17 cellular contexts compared by ENCODE assay signal in genomic region chr13:101397742-101398141, GRCh38. TPM values are rescaled to one million over a fixed set of nuclear protein-coding genes. Genes with fewer than 3 reads are reported as not detected.
DNase-seq lines count a peak whose midpoint lies in the region; ATAC-seq, FAIRE-seq and TF ChIP-seq lines count a peak whose summit lies in the region.
"Had no signal": no experiment of that assay in that cellular context is flagged by ENCODE, and none has a peak within 500 bp of the region (broad histone marks: within the 10 kb centered on the region; RNA-seq: fewer than 3 reads in every experiment).

No MANE protein-coding gene starts in this region.

- 40% methylated on average over 2 of the region's 2 CpGs for WGBS in suprapubic skin

- CTCF ChIA-PET in endothelial cell of umbilical vein (lab: Charles Lee): interaction anchor here (0.9 to 1.0 kb wide), 2 partner anchors 53 to 247 kb away, joined by 3 read pairs; no protein-coding TSS in a partner anchor

- H3K27me3 ChIP-seq in endothelial cell of umbilical vein (ENCODE audit: control insufficient read depth in 2 of 2, insufficient read depth in 2 of 2, low read length in 2 of 2) (no peaks in the 10 kb centered on the region), suprapubic skin (no peaks in the 10 kb centered on the region)

- dilution Hi-C loops in endothelial cell of umbilical vein (cut with MboI; ENCODE audit: extremely low pct_ligation_motif_present, low sequenced_read_pairs): no loop called here

- no peaks in the 10 kb centered on the region for H3K4me1 Mint-ChIP-seq in T-helper 2 cell treated with Interferon-gamma antibody and Interleukin-4, amounts not matched to agents 5 μg/mL and 100 μg/mL, for 36 hours (ENCODE audit: low read depth)
- no peaks in the 10 kb centered on the region for H3K4me1 Mint-ChIP-seq in activated T-cell treated with anti-CD3 and anti-CD28 coated beads, Interleukin-2, amount 50 U/mL, for 72 hours (ENCODE audit: low read depth)
- H3K4me1 Mint-ChIP-seq: stimulated activated naive B cell treated with anti-CD40 and anti-IgM and Interleukin-4, amounts not matched to agents 10 μg/mL and 1 μg/mL and 100 μg/mL, for 72 hours had no signal

- TF ChIP-seq CTCF in endothelial cell of umbilical vein (IDR thresholded peaks at IDR 0.05; ENCODE audit: extremely low read depth in 1 of 2, insufficient read depth in 1 of 2, low read depth in 1 of 2, low read length in 2 of 2) (no peak), suprapubic skin (IDR thresholded peaks at IDR 0.05) (no peak)

- POLR2A ChIA-PET in endothelial cell of umbilical vein (lab: Charles Lee): no interaction called here

- H3K4me3 ChIP-seq in endothelial cell of umbilical vein (replicated peaks in 1 of 3; ENCODE audit: insufficient read depth in 1 of 3, low read depth in 1 of 3, low read length in 3 of 3): no peak overlapping the region
- no peak overlapping the region for H3K4me3 ChIP-seq in suprapubic skin

- H3K36me3 ChIP-seq in endothelial cell of umbilical vein (ENCODE audit: control insufficient read depth in 2 of 2, extremely low read depth in 1 of 2, insufficient read depth in 2 of 2, low read length in 2 of 2) (no peaks in the 10 kb centered on the region), suprapubic skin (no peaks in the 10 kb centered on the region)

- H3K27ac Mint-ChIP-seq in T-helper 2 cell treated with Interferon-gamma antibody and Interleukin-4, amounts not matched to agents 5 μg/mL and 100 μg/mL, for 36 hours: no peak overlapping the region
- no peak overlapping the region for H3K27ac Mint-ChIP-seq in activated T-cell treated with anti-CD3 and anti-CD28 coated beads, Interleukin-2, amount 50 U/mL, for 72 hours
- H3K27ac Mint-ChIP-seq: stimulated activated naive B cell treated with anti-CD40 and anti-IgM and Interleukin-4, amounts not matched to agents 10 μg/mL and 1 μg/mL and 100 μg/mL, for 72 hours had no signal

- no peaks in the 10 kb centered on the region for H3K79me2 ChIP-seq in endothelial cell of umbilical vein (ENCODE audit: control insufficient read depth, insufficient read depth, low read length)

- no peak overlapping the region for H2AFZ ChIP-seq in endothelial cell of umbilical vein (ENCODE audit: low read depth, low read length)

- peak overlapping the region; percentile 3 for H3K4me2 ChIP-seq in endothelial cell of umbilical vein (ENCODE audit: insufficient read depth, low read length)

- intact Hi-C loops in endothelial cell of umbilical vein (cut with micrococcal nuclease): loop anchor here (5.0 kb wide), 1 partner anchor 1035 kb away; no protein-coding TSS in a partner anchor

- peaks cover 15% of the 10 kb centered on the region for H3K4me1 ChIP-seq in endothelial cell of umbilical vein (ENCODE audit: control insufficient read depth, extremely low read depth, insufficient read depth, low read length)
- no peaks in the 10 kb centered on the region for H3K4me1 ChIP-seq in suprapubic skin

- no TSS peak for BruUV-seq in endothelial cell of umbilical vein (replicated peaks; lab: Mats Ljungman, UMichigan)

- no peaks in the 10 kb centered on the region for H3K27me3 Mint-ChIP-seq in T-helper 2 cell treated with Interferon-gamma antibody and Interleukin-4, amounts not matched to agents 5 μg/mL and 100 μg/mL, for 36 hours (ENCODE audit: low read depth)
- H3K27me3 Mint-ChIP-seq in activated T-cell treated with anti-CD3 and anti-CD28 coated beads, Interleukin-2, amount 50 U/mL, for 72 hours (ENCODE audit: low read depth): no peaks in the 10 kb centered on the region
- H3K27me3 Mint-ChIP-seq: stimulated activated naive B cell treated with anti-CD40 and anti-IgM and Interleukin-4, amounts not matched to agents 10 μg/mL and 1 μg/mL and 100 μg/mL, for 72 hours had no signal

- H3K9me3 Mint-ChIP-seq in T-helper 2 cell treated with Interferon-gamma antibody and Interleukin-4, amounts not matched to agents 5 μg/mL and 100 μg/mL, for 36 hours: no peaks in the 10 kb centered on the region
- no peaks in the 10 kb centered on the region for H3K9me3 Mint-ChIP-seq in activated T-cell treated with anti-CD3 and anti-CD28 coated beads, Interleukin-2, amount 50 U/mL, for 72 hours
- H3K9me3 Mint-ChIP-seq: stimulated activated naive B cell treated with anti-CD40 and anti-IgM and Interleukin-4, amounts not matched to agents 10 μg/mL and 1 μg/mL and 100 μg/mL, for 72 hours had no signal

- H3K36me3 Mint-ChIP-seq in T-helper 2 cell treated with Interferon-gamma antibody and Interleukin-4, amounts not matched to agents 5 μg/mL and 100 μg/mL, for 36 hours (ENCODE audit: low read depth): no peaks in the 10 kb centered on the region
- H3K36me3 Mint-ChIP-seq in activated T-cell treated with anti-CD3 and anti-CD28 coated beads, Interleukin-2, amount 50 U/mL, for 72 hours (ENCODE audit: insufficient read depth in 2 of 2): no peaks in the 10 kb centered on the region
- H3K36me3 Mint-ChIP-seq: stimulated activated naive B cell treated with anti-CD40 and anti-IgM and Interleukin-4, amounts not matched to agents 10 μg/mL and 1 μg/mL and 100 μg/mL, for 72 hours had no signal

- no peak overlapping the region for H3K27ac ChIP-seq in endothelial cell of umbilical vein (ENCODE audit: insufficient read depth, low read depth, low read length)
- no peak overlapping the region for H3K27ac ChIP-seq in suprapubic skin
- H3K27ac ChIP-seq: C4-2B had no signal

- H3K9me3 ChIP-seq in endothelial cell of umbilical vein (replicated peaks; ENCODE audit: control insufficient read depth, insufficient read depth, low read length) (no peaks in the 10 kb centered on the region), suprapubic skin (no peaks in the 10 kb centered on the region)

- TF ChIP-seq EP300 in suprapubic skin (IDR thresholded peaks at IDR 0.05): no peak

- no peak for ATAC-seq in HG03521 (IDR thresholded peaks at IDR 0.05; ENCODE audit: unreplicated experiment)
- ATAC-seq in activated T-cell treated with anti-CD3 and anti-CD28 coated beads, Interleukin-2, amount 50 U/mL, for 72 hours (replicated peaks in 1 of 2): no peak
- ATAC-seq: stimulated activated naive B cell treated with anti-CD40 and anti-IgM and Interleukin-4, amounts not matched to agents 10 μg/mL and 1 μg/mL and 100 μg/mL, for 72 hours had no signal

- H3K9me1 ChIP-seq in endothelial cell of umbilical vein (replicated peaks; ENCODE audit: control insufficient read depth, extremely low read depth, insufficient read depth, low read length): no peaks in the 10 kb centered on the region

- TF ChIP-seq POLR2A in endothelial cell of umbilical vein (IDR thresholded peaks at IDR 0.05; ENCODE audit: low read depth, low read length): no peak
- no peak for TF ChIP-seq POLR2A in suprapubic skin (IDR thresholded peaks at IDR 0.05)

- H4K20me1 ChIP-seq in endothelial cell of umbilical vein (replicated peaks; ENCODE audit: control insufficient read depth, extremely low read depth, insufficient read depth, low read length): no peaks in the 10 kb centered on the region

- H3K9ac ChIP-seq in endothelial cell of umbilical vein (replicated peaks; ENCODE audit: extremely low read depth, insufficient read depth, low read length): no peak overlapping the region

- peak; percentile 55 for DNase-seq in Daoy (ENCODE audit: low read depth)
- DNase-seq in RCC 7860 (ENCODE audit: low spot score): peak; percentile 73
- DNase-seq in endothelial cell of umbilical vein (ENCODE audit: low read depth, low spot score): peak; percentile 59
- peak; percentile 70 for DNase-seq in myocyte (ENCODE audit: low read depth)
- no peak for DNase-seq in T-helper 2 cell treated with Interferon-gamma antibody and Interleukin-4, amounts not matched to agents 5 μg/mL and 100 μg/mL, for 36 hours (ENCODE audit: low spot score)
- DNase-seq in activated T-cell treated with anti-CD3 and anti-CD28 coated beads, Interleukin-2, amount 50 U/mL, for 72 hours: no peak
- DNase-seq in suprapubic skin (ENCODE audit: low spot score in 2 of 2): no peak
- DNase-seq: activated CD4-positive, alpha-beta T cell treated with anti-CD3 and anti-CD28 coated beads, Interleukin-2, amount 50 U/mL, for 1 hour; activated gamma-delta T cell treated with Interleukin-2 at 50 U/mL for 16 hours; NCI-H2107; nucleus accumbens; stimulated activated CD4-positive, alpha-beta T cell treated with anti-CD3 and anti-CD28 coated beads, Interleukin-2, amount 100 ng/mL, for 24 hours; stimulated activated naive B cell treated with anti-CD40 and anti-IgM and Interleukin-4, amounts not matched to agents 10 μg/mL and 1 μg/mL and 100 μg/mL, for 72 hours; T-helper 1 cell had no signal

- no peak overlapping the region for H3K4me3 Mint-ChIP-seq in T-helper 2 cell treated with Interferon-gamma antibody and Interleukin-4, amounts not matched to agents 5 μg/mL and 100 μg/mL, for 36 hours
- H3K4me3 Mint-ChIP-seq in activated T-cell treated with anti-CD3 and anti-CD28 coated beads, Interleukin-2, amount 50 U/mL, for 72 hours: no peak overlapping the region
- H3K4me3 Mint-ChIP-seq: stimulated activated naive B cell treated with anti-CD40 and anti-IgM and Interleukin-4, amounts not matched to agents 10 μg/mL and 1 μg/mL and 100 μg/mL, for 72 hours had no signal

- FAIRE-seq in RCC 7860 (lab: Jason Lieb, UNC) (peak; percentile 82), endothelial cell of umbilical vein (lab: Jason Lieb, UNC) (peak; percentile 64)
- FAIRE-seq: colon had no signal

RNA-seq across cellular contexts. Expression of gene NALCN, which starts 18.6 kb away (rescaled TPM):
- 0.27 TPM in 1 of 2 replicates, not detected in the other for total RNA-seq in Daoy (2014; rRNA removed; shearing (Covaris generic))
- total RNA-seq in endothelial cell of umbilical vein: 4.4 and 6.8 TPM in 2 replicates
- polyA plus RNA-seq in endothelial cell of umbilical vein: 2.2 and 3.3 TPM in 2 replicates
- 2.4 TPM in 2 replicates for polyA plus RNA-seq in endothelial cell of umbilical vein (2011; cell fraction: cytosol; rRNA removed)
- 3.4 and 3.9 TPM in 2 replicates for polyA plus RNA-seq in endothelial cell of umbilical vein (2011; cell fraction: nucleus; rRNA removed)
- polyA plus RNA-seq in endothelial cell of umbilical vein (2012): 7.0 and 11.0 TPM in 2 replicates
- 9.3 and 9.6 TPM in 2 replicates for polyA minus RNA-seq in endothelial cell of umbilical vein
- 0.41 TPM for polyA minus RNA-seq in endothelial cell of umbilical vein (2011; cell fraction: cytosol; rRNA and poly(A)+ RNA removed)
- 12.0 and 18.7 TPM in 2 replicates for polyA minus RNA-seq in endothelial cell of umbilical vein (2011; cell fraction: nucleus; rRNA and poly(A)+ RNA removed)
- total RNA-seq in myocyte: 2.7 and 5.9 TPM in 2 replicates
- 9.5 TPM for polyA plus RNA-seq in myocyte (2012)
- not detected for total RNA-seq in activated T-cell treated with anti-CD3 and anti-CD28 coated beads, Interleukin-2, amount 50 U/mL, for 72 hours
- 1 to 10 TPM in 3 of 4 donors, under 1 TPM in 1; 0.76 to 3.3 (median 1.8) TPM for total RNA-seq in suprapubic skin

RNA-seq across cellular contexts. Expression of gene ITGBL1, which starts 54.7 kb away (rescaled TPM):
- 0.65 and 2.2 TPM in 2 replicates for total RNA-seq in Daoy (2014; rRNA removed; shearing (Covaris generic))
- total RNA-seq in endothelial cell of umbilical vein (8.8 and 9.9 TPM in 2 replicates), myocyte (58.2 and 94.7 TPM in 2 replicates), suprapubic skin (10 to 100 TPM in 1 of 4 donors, 1 to 10 TPM in 3; 7.7 to 10.4 (median 9.2) TPM)
- polyA plus RNA-seq in endothelial cell of umbilical vein: 2.7 and 4.6 TPM in 2 replicates
- 4.4 and 5.7 TPM in 2 replicates for polyA plus RNA-seq in endothelial cell of umbilical vein (2011; cell fraction: cytosol; rRNA removed)
- polyA plus RNA-seq in endothelial cell of umbilical vein (2011; cell fraction: nucleus; rRNA removed): 10.8 and 17.0 TPM in 2 replicates
- 5.4 and 19.2 TPM in 2 replicates for polyA plus RNA-seq in endothelial cell of umbilical vein (2012)
- 17.3 and 18.4 TPM in 2 replicates for polyA minus RNA-seq in endothelial cell of umbilical vein
- 0.20 TPM for polyA minus RNA-seq in endothelial cell of umbilical vein (2011; cell fraction: cytosol; rRNA and poly(A)+ RNA removed)
- 37.0 and 44.0 TPM in 2 replicates for polyA minus RNA-seq in endothelial cell of umbilical vein (2011; cell fraction: nucleus; rRNA and poly(A)+ RNA removed)
- polyA plus RNA-seq in myocyte (2012): 335 TPM
- not detected for total RNA-seq in activated T-cell treated with anti-CD3 and anti-CD28 coated beads, Interleukin-2, amount 50 U/mL, for 72 hours

Comparison
In these comparisons a context has a peak if more than half of its experiments do, and no peak if none do; other contexts are left out.
1. DNase-seq: peak in Daoy (single experiment), RCC 7860 (single experiment), endothelial cell of umbilical vein (single experiment) and myocyte (single experiment); none in T-helper 2 cell treated with Interferon-gamma antibody and Interleukin-4, amounts not matched to agents 5 μg/mL and 100 μg/mL, for 36 hours (single experiment), activated T-cell treated with anti-CD3 and anti-CD28 coated beads, Interleukin-2, amount 50 U/mL, for 72 hours (0 of 2) and suprapubic skin (0 of 2).